Comparison of ENCODE assay signal across 21 cellular contexts in genomic region chr14:67464856-67465255, GRCh38.
"Had no signal": no experiment of that assay in that cellular context is flagged by ENCODE, and none has a peak within 500 bp of the region (broad histone marks: within the 10 kb centered on the region; RNA-seq: fewer than 3 reads in every experiment).

No MANE protein-coding gene starts in this region.

- H3K27me3 Mint-ChIP-seq: activated CD8-positive, alpha-beta T cell treated with anti-CD3 and anti-CD28 coated beads for 36 hours; activated T-helper 17 cell treated with anti-CD3 and anti-CD28 coated beads, Interleukin-2, amount 50 U/mL, for 72 hours had no signal

- H3K4me1 ChIP-seq: tibial artery, uterus had no signal

- ATAC-seq: activated T-helper 17 cell treated with anti-CD3 and anti-CD28 coated beads, Interleukin-2, amount 50 U/mL, for 72 hours had no signal

- H3K27ac Mint-ChIP-seq: activated CD8-positive, alpha-beta T cell treated with anti-CD3 and anti-CD28 coated beads for 36 hours; activated naive CD4-positive, alpha-beta T cell treated with anti-CD3 and anti-CD28 coated beads for 36 hours; activated T-helper 17 cell treated with anti-CD3 and anti-CD28 coated beads, Interleukin-2, amount 50 U/mL, for 72 hours; nephron had no signal

- H3K4me3 Mint-ChIP-seq: activated CD8-positive, alpha-beta T cell treated with anti-CD3 and anti-CD28 coated beads for 36 hours; activated naive CD4-positive, alpha-beta T cell treated with anti-CD3 and anti-CD28 coated beads for 36 hours; activated T-helper 17 cell treated with anti-CD3 and anti-CD28 coated beads, Interleukin-2, amount 50 U/mL, for 72 hours; nephron had no signal

- DNase-seq: activated CD4-positive, alpha-beta T cell treated with anti-CD3 and anti-CD28 coated beads for 4 hours; activated T-cell treated with anti-CD3 and anti-CD28 coated beads, Interleukin-2, amount 50 U/mL, for 1 hour; amygdala; dermis blood vessel endothelial cell; effector memory CD4-positive, alpha-beta T cell; foreskin fibroblast; mesenchymal stem cell; occipital lobe; posterior cingulate gyrus; retina; stimulated activated CD4-positive, alpha-beta T cell treated with anti-CD3 and anti-CD28 coated beads, Interleukin-12 subunit alpha, Interleukin-12 subunit beta, amount 100 ng/mL, for 4 hours; stimulated activated CD4-positive, alpha-beta T cell treated with anti-CD3 and anti-CD28 coated beads, Interleukin-1b, Interleukin-23, amount 100 ng/mL, for 48 hours; stimulated activated CD8-positive, alpha-beta memory T cell treated with anti-CD3 and anti-CD28 coated beads, Interleukin-4, amount 100 ng/mL, for 48 hours; stimulated activated naive CD4-positive, alpha-beta T cell treated with Interleukin-2 at 50 U/mL for 16 hours; tibial artery; uterus had no signal

- H3K9me3 Mint-ChIP-seq: activated CD8-positive, alpha-beta T cell treated with anti-CD3 and anti-CD28 coated beads for 36 hours; activated naive CD4-positive, alpha-beta T cell treated with anti-CD3 and anti-CD28 coated beads for 36 hours; activated T-helper 17 cell treated with anti-CD3 and anti-CD28 coated beads, Interleukin-2, amount 50 U/mL, for 72 hours; nephron had no signal

- H3K9me3 ChIP-seq: tibial artery, uterus had no signal

- H3K27ac ChIP-seq: cardiac muscle cell, tibial artery, uterus had no signal

- H3K4me3 ChIP-seq: cardiac muscle cell, tibial artery, uterus had no signal

- H3K36me3 ChIP-seq: cardiac muscle cell, tibial artery, uterus had no signal

- H3K27me3 ChIP-seq: cardiac muscle cell, uterus had no signal
